8 cellular contexts compared by ENCODE assay signal in the genomic region with DNA sequence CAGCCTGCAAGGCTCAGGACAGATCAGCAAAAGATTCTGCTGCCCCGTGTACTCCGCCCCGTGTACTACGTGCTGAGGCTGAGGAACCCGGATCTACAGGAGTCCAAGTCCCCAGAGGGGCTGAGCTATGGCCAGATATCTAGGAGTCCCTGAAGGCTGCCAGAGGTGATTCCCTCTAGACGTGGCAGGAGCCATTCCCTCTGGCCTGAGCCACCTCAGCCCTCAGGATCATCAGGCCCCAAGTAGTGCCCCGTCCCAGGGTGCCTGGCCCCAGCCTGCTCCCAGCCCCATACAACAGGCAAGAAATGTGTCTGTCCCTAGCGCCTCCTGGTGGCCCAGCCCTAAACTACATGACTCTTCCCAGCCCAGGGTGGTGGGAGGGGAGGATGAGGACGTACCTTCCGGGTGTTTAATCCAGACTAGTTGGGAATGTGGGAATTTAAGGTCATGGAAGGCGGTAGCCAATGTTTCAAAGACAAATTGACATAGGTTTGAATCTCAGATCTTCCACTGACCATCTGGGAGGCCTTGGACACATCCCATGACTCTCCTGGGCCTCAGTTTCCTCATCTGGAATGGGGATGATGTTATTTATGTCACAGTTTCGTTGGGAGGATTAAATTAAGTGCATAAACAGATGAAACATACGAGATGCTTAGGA. TPM values are rescaled to one million over a fixed set of nuclear protein-coding genes. Genes with fewer than 3 reads are reported as not detected.
A peak's percentile ranks its signal among the peaks of the same experiment; 100 is the strongest.
DNase-seq lines count a peak whose midpoint lies in the region; ATAC-seq and TF ChIP-seq lines count a peak whose summit lies in the region.

No MANE protein-coding gene starts in this region.

- H3K36me3 ChIP-seq in DOHH2 (ENCODE audit: control insufficient read depth, low read length) (no peaks in the 10 kb centered on the region), mucosa of descending colon (ENCODE audit: low read depth) (no peaks in the 10 kb centered on the region)
- H3K36me3 ChIP-seq in effector memory CD4-positive, alpha-beta T cell (ENCODE audit: control insufficient read depth, insufficient read depth, low read length): no peaks in the 10 kb centered on the region

- H3K36me3 Mint-ChIP-seq in activated CD8-positive, alpha-beta T cell treated with anti-CD3 and anti-CD28 coated beads, Interleukin-2, amount 10 ng/mL, durations not matched to agents 7 days and 5 days (ENCODE audit: low read depth): no peaks in the 10 kb centered on the region

- H3K4me1 ChIP-seq in DOHH2 (ENCODE audit: control insufficient read depth, low read length) (peaks cover 3% of the 10 kb centered on the region), mucosa of descending colon (ENCODE audit: low read depth) (no peaks in the 10 kb centered on the region)
- peaks cover 9% of the 10 kb centered on the region for H3K4me1 ChIP-seq in effector memory CD4-positive, alpha-beta T cell (ENCODE audit: control insufficient read depth, insufficient read depth, low read length, poor library complexity, severe bottlenecking)

- H3K9me2 ChIP-seq in DOHH2 (replicated peaks; ENCODE audit: control insufficient read depth, low read length): no peaks in the 10 kb centered on the region

- H3K4me3 Mint-ChIP-seq in activated CD8-positive, alpha-beta T cell treated with anti-CD3 and anti-CD28 coated beads, Interleukin-2, amount 10 ng/mL, durations not matched to agents 7 days and 5 days: no peak overlapping the region

- DNase-seq in NCI-H82 (lab: John Stamatoyannopoulos, UW): peak; percentile 93
- peak; percentile 86 for DNase-seq in activated CD8-positive, alpha-beta T cell treated with anti-CD3 and anti-CD28 coated beads, Interleukin-2, amount 10 ng/mL, durations not matched to agents 7 days and 5 days
- peak; percentile 57 to 67 (median 59) for DNase-seq in effector memory CD4-positive, alpha-beta T cell
- peak; percentile 88 to 96 (median 95) for DNase-seq in mucosa of descending colon
- peak; percentile 61 to 83 for DNase-seq in stimulated activated CD8-positive, alpha-beta memory T cell treated with anti-CD3 and anti-CD28 coated beads, Interleukin-2, amount 100 ng/mL, for 48 hours (ENCODE audit: low read depth in 2 of 2)
- no peak for DNase-seq in GF-D8 (lab: John Stamatoyannopoulos, UW)

- CTCF ChIA-PET in activated CD8-positive, alpha-beta T cell treated with anti-CD3 and anti-CD28 coated beads, Interleukin-2, amount 10 ng/mL, durations not matched to agents 7 days and 5 days (lab: Charles Lee): interaction anchor here (0.6 to 6.7 kb wide), 6 partner anchors 123 to 291 kb away, joined by 3 to 144 read pairs (median 4); partner anchors contain the start of gene CEBPB

- peaks cover 19% of the 10 kb centered on the region for H3K27me3 Mint-ChIP-seq in activated CD8-positive, alpha-beta T cell treated with anti-CD3 and anti-CD28 coated beads, Interleukin-2, amount 10 ng/mL, durations not matched to agents 7 days and 5 days (ENCODE audit: low read depth)

- no peaks in the 10 kb centered on the region for H3K79me2 ChIP-seq in DOHH2 (ENCODE audit: control insufficient read depth, low read length)

- peak; percentile 51 for ATAC-seq in HG03039 (IDR thresholded peaks at IDR 0.05; ENCODE audit: unreplicated experiment)
- peak; percentile 82 for ATAC-seq in activated CD8-positive, alpha-beta T cell treated with anti-CD3 and anti-CD28 coated beads, Interleukin-2, amount 10 ng/mL, durations not matched to agents 7 days and 5 days
- peak; percentile 98 for ATAC-seq in mucosa of descending colon

- H3K9me3 ChIP-seq in DOHH2 (ENCODE audit: control insufficient read depth, insufficient read depth, low read length) (no peaks in the 10 kb centered on the region), mucosa of descending colon (no peaks in the 10 kb centered on the region)
- H3K9me3 ChIP-seq in effector memory CD4-positive, alpha-beta T cell (ENCODE audit: control insufficient read depth, low read length): no peaks in the 10 kb centered on the region

- H4K20me1 ChIP-seq in DOHH2 (ENCODE audit: control insufficient read depth, insufficient read depth, low read depth, low read length): no peaks in the 10 kb centered on the region

- H3K27ac ChIP-seq in DOHH2 (ENCODE audit: low read depth, low read length): no peak overlapping the region
- no peak overlapping the region for H3K27ac ChIP-seq in effector memory CD4-positive, alpha-beta T cell (ENCODE audit: insufficient read depth, low read length, poor library complexity, severe bottlenecking)

- POLR2A ChIA-PET in activated CD8-positive, alpha-beta T cell treated with anti-CD3 and anti-CD28 coated beads, Interleukin-2, amount 10 ng/mL, durations not matched to agents 7 days and 5 days (lab: Charles Lee): no interaction called here

- no peaks in the 10 kb centered on the region for H3F3A ChIP-seq in DOHH2 (ENCODE audit: control insufficient read depth, insufficient read depth)

- no peak overlapping the region for H3K4me2 ChIP-seq in DOHH2 (ENCODE audit: low read length)

- H3K4me3 ChIP-seq in DOHH2 (ENCODE audit: low read length): no peak overlapping the region
- no peak overlapping the region for H3K4me3 ChIP-seq in effector memory CD4-positive, alpha-beta T cell (ENCODE audit: insufficient read depth, low read depth, low read length, poor library complexity, severe bottlenecking)
- no peak overlapping the region for H3K4me3 ChIP-seq in mucosa of descending colon

- peaks cover 6% of the 10 kb centered on the region for H3K27me3 ChIP-seq in DOHH2 (ENCODE audit: control insufficient read depth, low read length)
- H3K27me3 ChIP-seq in effector memory CD4-positive, alpha-beta T cell (replicated peaks; ENCODE audit: control insufficient read depth, insufficient read depth, low read length, poor library complexity, severe bottlenecking): no peaks in the 10 kb centered on the region

- peaks cover 40% of the 10 kb centered on the region for H3K4me1 Mint-ChIP-seq in activated CD8-positive, alpha-beta T cell treated with anti-CD3 and anti-CD28 coated beads, Interleukin-2, amount 10 ng/mL, durations not matched to agents 7 days and 5 days (ENCODE audit: low read depth)

- H3K27ac Mint-ChIP-seq in activated CD8-positive, alpha-beta T cell treated with anti-CD3 and anti-CD28 coated beads, Interleukin-2, amount 10 ng/mL, durations not matched to agents 7 days and 5 days: peak overlapping the region; percentile 39

- H3K9me3 Mint-ChIP-seq in activated CD8-positive, alpha-beta T cell treated with anti-CD3 and anti-CD28 coated beads, Interleukin-2, amount 10 ng/mL, durations not matched to agents 7 days and 5 days (ENCODE audit: insufficient read depth): no peaks in the 10 kb centered on the region

- TF ChIP-seq CTCF in DOHH2 (IDR thresholded peaks at IDR 0.05; ENCODE audit: low read depth, low read length, poor library complexity, severe bottlenecking): peak; percentile 82
- peak; percentile 83 for TF ChIP-seq CTCF in mucosa of descending colon (IDR thresholded peaks at IDR 0.05)

- intact Hi-C loops in mucosa of descending colon (cut with DNase I, micrococcal nuclease): no loop called here

RNA-seq across cellular contexts. Expression of gene PTPN1, which starts 49.4 kb away (rescaled TPM):
- total RNA-seq in activated CD8-positive, alpha-beta T cell treated with anti-CD3 and anti-CD28 coated beads, Interleukin-2, amount 10 ng/mL, durations not matched to agents 7 days and 5 days: 10 to 100 TPM; 59.7 to 62.5 TPM
- 10 to 100 TPM; 33.2 to 35.1 (median 33.4) TPM for total RNA-seq in mucosa of descending colon
